Comparison of ENCODE assay signal across 1 cellular context in the genomic region with DNA sequence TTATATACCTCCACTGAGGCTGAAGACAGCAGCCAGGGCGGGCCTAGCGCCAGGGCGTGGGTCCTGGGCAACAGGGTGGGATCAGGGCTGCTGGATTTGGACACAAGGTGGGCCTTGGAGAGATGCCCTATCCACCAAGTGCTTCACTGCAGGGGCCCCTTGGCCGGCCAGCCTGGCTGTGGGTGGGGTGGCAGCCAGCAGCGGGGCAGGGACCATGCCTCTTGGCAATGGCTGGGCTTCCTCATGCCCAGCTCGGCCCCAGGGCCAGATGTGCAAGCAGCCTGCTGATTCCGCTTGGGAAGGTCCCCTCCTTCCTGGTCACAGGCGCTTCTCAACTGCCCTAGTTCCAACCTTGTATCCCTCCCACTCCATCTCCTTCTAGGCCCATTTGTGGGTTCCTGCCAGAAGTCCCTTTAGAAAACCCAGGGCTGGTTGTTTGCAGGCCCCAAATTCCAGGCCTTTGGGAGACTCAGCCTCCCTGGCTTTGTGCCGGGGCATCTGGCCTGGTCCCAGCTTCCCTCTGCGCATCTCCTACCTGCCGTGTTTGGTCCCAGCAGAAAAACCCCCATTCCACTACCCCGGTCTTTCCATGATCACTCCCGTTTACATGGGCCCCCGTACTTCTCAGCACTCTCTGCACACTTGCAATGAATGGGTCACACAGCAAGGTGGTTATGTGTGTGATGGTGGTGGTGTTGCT.
TF ChIP-seq lines count a peak whose summit lies in the region.

No MANE protein-coding gene starts in this region.

TF ChIP-seq in endothelial cell of umbilical vein, 7 proteins besides CTCF, POLR2A, EP300 and RAD21:
- no peak for TF ChIP-seq POLR2AphosphoS5 (IDR thresholded peaks at IDR 0.05; ENCODE audit: insufficient read depth, low read depth, low read length)
- no peak for TF ChIP-seq MYC (IDR thresholded peaks at IDR 0.05; ENCODE audit: low read depth, low read length)
- TF ChIP-seq JUN (IDR thresholded peaks at IDR 0.05; ENCODE audit: borderline replicate concordance, insufficient read depth, insufficient read length, low read depth): no peak
- TF ChIP-seq FOS (IDR thresholded peaks at IDR 0.05; ENCODE audit: borderline replicate concordance, insufficient read depth, low read length): no peak
- no peak for TF ChIP-seq GATA2 (IDR thresholded peaks at IDR 0.05; ENCODE audit: insufficient read depth, insufficient read length, low read depth, low read length)
- no peak for TF ChIP-seq EZH2 (IDR thresholded peaks at IDR 0.05; ENCODE audit: borderline replicate concordance, low read depth, low read length, severe bottlenecking)
- TF ChIP-seq, protein P1, sequence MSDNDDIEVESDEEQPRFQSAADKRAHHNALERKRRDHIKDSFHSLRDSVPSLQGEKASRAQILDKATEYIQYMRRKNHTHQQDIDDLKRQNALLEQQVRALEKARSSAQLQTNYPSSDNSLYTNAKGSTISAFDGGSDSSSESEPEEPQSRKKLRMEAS (IDR thresholded peaks at IDR 0.05; ENCODE audit: insufficient read depth, insufficient read length): no peak
